ENCODE assay signal across 23 cellular contexts in genomic region chr9:83382421-83382820, GRCh38.
"Had no signal": no experiment of that assay in that cellular context is flagged by ENCODE, and none has a peak within 500 bp of the region (broad histone marks: within the 10 kb centered on the region; RNA-seq: fewer than 3 reads in every experiment).

No MANE protein-coding gene starts in this region.

- DNase-seq: activated CD4-positive, alpha-beta memory T cell treated with anti-CD3 and anti-CD28 coated beads for 36 hours; activated CD4-positive, alpha-beta T cell treated with anti-CD3 and anti-CD28 coated beads for 1 hour; activated CD4-positive, alpha-beta T cell treated with anti-CD3 and anti-CD28 coated beads, Interleukin-2, amount 10 ng/mL, durations not matched to agents 7 days and 5 days; activated CD8-positive, alpha-beta memory T cell treated with anti-CD3 and anti-CD28 coated beads for 24 hours; activated effector memory CD4-positive, alpha-beta T cell treated with anti-CD3 and anti-CD28 coated beads, Interleukin-2, amount 50 U/mL, for 16 hours; activated naive CD4-positive, alpha-beta T cell treated with Interleukin-2 at 50 U/mL for 16 hours; activated naive CD8-positive, alpha-beta T cell treated with anti-CD3 and anti-CD28 coated beads, Interleukin-2, amount 50 U/mL, for 24 hours; activated T-cell treated with anti-CD3 and anti-CD28 coated beads, Interleukin-2, amount 50 U/mL, for 4 hours; amygdala; cerebellar nuclear complex; MM.1S; NCI-H1105; NCI-H1436; NCI-H1694 treated with DMSO at 0.1 percent for 48 hours; NCI-H2029 treated with DMSO at 0.1 percent for 48 hours; NCI-H748 treated with DMSO at 0.1 percent for 48 hours; SIG-M5; SW 1271 had no signal

- H3K27ac Mint-ChIP-seq: activated CD4-positive, alpha-beta memory T cell treated with anti-CD3 and anti-CD28 coated beads for 36 hours; activated CD4-positive, alpha-beta T cell treated with anti-CD3 and anti-CD28 coated beads, Interleukin-2, amount 10 ng/mL, durations not matched to agents 7 days and 5 days; activated naive CD4-positive, alpha-beta T cell treated with anti-CD3 and anti-CD28 coated beads, Interleukin-2, amount 50 U/mL, for 72 hours; activated naive CD8-positive, alpha-beta T cell treated with anti-CD3 and anti-CD28 coated beads, Interleukin-2, amount 50 U/mL, for 24 hours; T-helper 1 cell treated with Interleukin-12 subunit alpha and Interleukin-12 subunit beta and Interleukin-4 antibody, amounts not matched to agents 30 μg/mL and 1 μg/mL, for 36 hours; WTC11 had no signal

- H3K4me3 Mint-ChIP-seq: activated CD4-positive, alpha-beta memory T cell treated with anti-CD3 and anti-CD28 coated beads for 36 hours; activated CD4-positive, alpha-beta T cell treated with anti-CD3 and anti-CD28 coated beads, Interleukin-2, amount 10 ng/mL, durations not matched to agents 7 days and 5 days; activated naive CD8-positive, alpha-beta T cell treated with anti-CD3 and anti-CD28 coated beads, Interleukin-2, amount 50 U/mL, for 24 hours; activated T-cell treated with anti-CD3 and anti-CD28 coated beads, Interleukin-2, amount 50 U/mL, for 4 hours; brain; T-helper 1 cell treated with Interleukin-12 subunit alpha and Interleukin-12 subunit beta and Interleukin-4 antibody, amounts not matched to agents 30 μg/mL and 1 μg/mL, for 36 hours; WTC11 had no signal

- ATAC-seq: activated naive CD4-positive, alpha-beta T cell treated with anti-CD3 and anti-CD28 coated beads, Interleukin-2, amount 50 U/mL, for 72 hours; activated naive CD8-positive, alpha-beta T cell treated with anti-CD3 and anti-CD28 coated beads, Interleukin-2, amount 50 U/mL, for 24 hours; activated T-cell treated with anti-CD3 and anti-CD28 coated beads, Interleukin-2, amount 50 U/mL, for 4 hours; WTC11 had no signal

- H3K9me3 Mint-ChIP-seq: activated CD4-positive, alpha-beta T cell treated with anti-CD3 and anti-CD28 coated beads, Interleukin-2, amount 10 ng/mL, durations not matched to agents 7 days and 5 days; activated naive CD8-positive, alpha-beta T cell treated with anti-CD3 and anti-CD28 coated beads, Interleukin-2, amount 50 U/mL, for 24 hours; activated T-cell treated with anti-CD3 and anti-CD28 coated beads, Interleukin-2, amount 50 U/mL, for 4 hours; T-helper 1 cell treated with Interleukin-12 subunit alpha and Interleukin-12 subunit beta and Interleukin-4 antibody, amounts not matched to agents 30 μg/mL and 1 μg/mL, for 36 hours had no signal

- H3K4me1 Mint-ChIP-seq: activated CD4-positive, alpha-beta T cell treated with anti-CD3 and anti-CD28 coated beads, Interleukin-2, amount 10 ng/mL, durations not matched to agents 7 days and 5 days; activated naive CD8-positive, alpha-beta T cell treated with anti-CD3 and anti-CD28 coated beads, Interleukin-2, amount 50 U/mL, for 24 hours; WTC11 had no signal

- H3K27me3 Mint-ChIP-seq: activated CD4-positive, alpha-beta memory T cell treated with anti-CD3 and anti-CD28 coated beads for 36 hours; activated CD4-positive, alpha-beta T cell treated with anti-CD3 and anti-CD28 coated beads, Interleukin-2, amount 10 ng/mL, durations not matched to agents 7 days and 5 days; activated naive CD8-positive, alpha-beta T cell treated with anti-CD3 and anti-CD28 coated beads, Interleukin-2, amount 50 U/mL, for 24 hours; brain had no signal

- H3K36me3 Mint-ChIP-seq: WTC11 had no signal

- H3K4me3 ChIP-seq: SK-N-MC had no signal
